2 cellular contexts compared by ENCODE assay signal in the genomic region with DNA sequence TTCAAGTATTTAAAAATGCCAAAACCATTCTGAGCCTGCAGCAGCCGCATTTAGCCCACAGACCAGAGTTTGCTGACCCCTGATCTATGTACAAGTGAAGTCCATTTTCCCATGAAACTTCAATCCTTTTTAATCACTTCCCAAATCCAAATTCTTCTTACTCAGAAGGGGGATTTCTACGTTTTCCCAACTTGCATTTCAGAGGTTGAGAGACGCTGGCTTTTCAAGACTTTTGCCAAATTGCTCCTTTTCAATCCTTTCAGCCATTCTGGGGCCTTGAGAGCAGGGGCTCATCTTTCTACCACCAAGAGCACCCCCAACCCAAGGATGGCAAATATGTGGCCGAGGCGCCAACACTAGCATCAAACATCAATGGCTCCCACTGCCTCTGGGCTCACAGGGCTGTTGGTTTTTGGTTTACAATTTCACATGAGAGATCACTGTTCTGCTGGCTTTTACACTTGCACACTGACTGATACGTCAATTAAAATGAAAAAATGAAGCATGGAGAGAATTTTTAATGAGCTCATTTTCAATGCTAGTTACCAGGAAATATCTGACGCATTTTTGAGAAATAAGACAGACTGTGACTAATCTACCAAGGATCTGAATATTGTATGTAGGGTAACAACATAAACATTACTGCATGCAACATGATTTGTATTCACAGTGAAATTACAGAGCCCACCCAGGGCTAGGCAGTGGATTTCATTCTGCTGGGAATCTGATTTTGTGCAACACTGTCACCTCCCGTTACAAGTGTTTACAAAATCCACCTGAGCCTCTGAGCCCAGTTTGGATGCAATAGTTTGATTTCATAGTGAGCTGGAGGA.
TF ChIP-seq lines count a peak whose summit lies in the region.

No MANE protein-coding gene starts in this region.

TF ChIP-seq in SK-N-SH, 30 proteins besides CTCF, POLR2A, EP300 and RAD21:
- peak; percentile 41 for TF ChIP-seq TCF12 (IDR thresholded peaks at IDR 0.05)
- TF ChIP-seq JUND (IDR thresholded peaks at IDR 0.05) = peak; percentile 60
- peak; percentile 45; the same call in 1 of the 2 replicates for TF ChIP-seq PBX3 (IDR thresholded peaks at IDR 0.05)
- peak; percentile 69; the same call in 1 of the 2 replicates for TF ChIP-seq FOSL2 (IDR thresholded peaks at IDR 0.05; ENCODE audit: borderline replicate concordance, low read depth)

TF ChIP-seq in endothelial cell of umbilical vein, 7 proteins besides CTCF, POLR2A, EP300 and RAD21:
- peak; percentile 28 for TF ChIP-seq FOS (IDR thresholded peaks at IDR 0.05; ENCODE audit: borderline replicate concordance, insufficient read depth, low read length)
- peak; percentile 90 for TF ChIP-seq JUN (IDR thresholded peaks at IDR 0.05; ENCODE audit: borderline replicate concordance, insufficient read depth, insufficient read length, low read depth)
TF ChIP-seq in endothelial cell of umbilical vein: peak in this region for 2; not testable (repeated sequence) for 5.
